ENCODE assay signal across 8 cellular contexts in genomic region chr10:29448756-29449592, GRCh38.
DNase-seq lines count a peak whose midpoint lies in the region; ATAC-seq and TF ChIP-seq lines count a peak whose summit lies in the region.
"Not testable (repeated sequence)": the region's sequence is repeated elsewhere in the genome, so short reads cannot be mapped to it uniquely, and the experiment has no call there.

No MANE protein-coding gene starts in this region.

- H3K4me3 ChIP-seq in brain microvascular endothelial cell (ENCODE audit: low read depth, low read length): not testable (repeated sequence)

- not testable (repeated sequence) for H3K27ac ChIP-seq in brain microvascular endothelial cell

- ATAC-seq in GM18873 (IDR thresholded peaks at IDR 0.05; ENCODE audit: low FRiP score, unreplicated experiment) (peak; percentile 73), HG03097 (IDR thresholded peaks at IDR 0.05; ENCODE audit: low FRiP score, unreplicated experiment) (peak; percentile 77)

- TF ChIP-seq CTCF in brain microvascular endothelial cell (IDR thresholded peaks at IDR 0.05; ENCODE audit: low read depth, low read length, missing control alignments): peak; percentile 75

- DNase-seq in AG08396 (ENCODE audit: low spot score) (peak; percentile 65), NCI-H2227 treated with DMSO at 0.1 percent for 48 hours (lab: John Stamatoyannopoulos, UW) (peak; percentile 28), brain microvascular endothelial cell (peak; percentile 70), inferior parietal cortex (ENCODE audit: extremely low spot score) (peak; percentile 79)
- peak; percentile 35 to 65 (median 48) for DNase-seq in activated CD4-positive, CD25-positive, alpha-beta regulatory T cell (lab: John Stamatoyannopoulos, UW)
- peak; percentile 53 to 76 for DNase-seq in stimulated activated CD4-positive, alpha-beta T cell treated with anti-CD3 and anti-CD28 coated beads, Interleukin-12 subunit alpha, Interleukin-12 subunit beta, amount 100 ng/mL, for 24 hours (ENCODE audit: low read depth in 2 of 2)

- H3K36me3 ChIP-seq in brain microvascular endothelial cell (replicated peaks): not testable (repeated sequence)

- H3K27me3 ChIP-seq in brain microvascular endothelial cell (replicated peaks): not testable (repeated sequence)

- in situ Hi-C loops in brain microvascular endothelial cell (cut with HindIII; ENCODE audit: low pct_ligation_motif_present, low sequenced_read_pairs): not testable (repeated sequence)

Comparison
In these comparisons a context has a peak if more than half of its experiments do, and no peak if none do; other contexts are left out.
1. DNase-seq: peak in every context shown above with its lines; median percentile 79 in inferior parietal cortex; 70 in brain microvascular endothelial cell; 65 in AG08396; 64 in stimulated activated CD4-positive, alpha-beta T cell treated with anti-CD3 and anti-CD28 coated beads, Interleukin-12 subunit alpha, Interleukin-12 subunit beta, amount 100 ng/mL, for 24 hours; 48 in activated CD4-positive, CD25-positive, alpha-beta regulatory T cell; 28 in NCI-H2227 treated with DMSO at 0.1 percent for 48 hours.